Comparison of ENCODE assay signal across 10 cellular contexts in genomic region chr22:40721266-40721665, GRCh38. TPM values are rescaled to one million over a fixed set of nuclear protein-coding genes. Genes with fewer than 3 reads are reported as not detected.
DNase-seq lines count a peak whose midpoint lies in the region; ATAC-seq, FAIRE-seq and TF ChIP-seq lines count a peak whose summit lies in the region.
"Had no signal": no experiment of that assay in that cellular context is flagged by ENCODE, and none has a peak within 500 bp of the region (broad histone marks: within the 10 kb centered on the region; RNA-seq: fewer than 3 reads in every experiment).

No MANE protein-coding gene starts in this region.

- H2BK120ac ChIP-seq in trophoblast cell (ENCODE audit: insufficient read depth, low read length, poor library complexity): peak overlapping the region; percentile 100

- DNase-seq in HCEC 1CT: peak; percentile 47
- DNase-seq in NCI-H2171 treated with DMSO at 0.1 percent for 48 hours (lab: John Stamatoyannopoulos, UW): peak; percentile 94
- peak; percentile 17 for DNase-seq in bronchial epithelial cell (ENCODE audit: low read depth)
- no peak for DNase-seq in trophoblast cell
- DNase-seq in mucosa of descending colon: no peak
- no peak for DNase-seq in frontal cortex (ENCODE audit: low spot score in 2 of 2)
- DNase-seq in DMS79 (lab: John Stamatoyannopoulos, UW): no peak

- H3K9me3 ChIP-seq in trophoblast cell (ENCODE audit: insufficient read depth, low read depth, low read length) (no peaks in the 10 kb centered on the region), mucosa of descending colon (no peaks in the 10 kb centered on the region)

- H3K14ac ChIP-seq in trophoblast cell (ENCODE audit: low read length): no peak overlapping the region

- H3K36me3 ChIP-seq in bronchial epithelial cell (ENCODE audit: control insufficient read depth, insufficient read depth, low read length): no peaks in the 10 kb centered on the region
- H3K36me3 ChIP-seq in trophoblast cell (ENCODE audit: control insufficient read depth in 1 of 2, insufficient read depth in 2 of 2, low read length in 2 of 2): no peaks in the 10 kb centered on the region
- no peaks in the 10 kb centered on the region for H3K36me3 ChIP-seq in mucosa of descending colon (ENCODE audit: low read depth)

- peak overlapping the region; percentile 99 for H2BK12ac ChIP-seq in trophoblast cell (ENCODE audit: low read length)

- no CpG with 5 or more reads among the region's 6 CpGs for WGBS in trophoblast cell (ENCODE audit: extremely low coverage, insufficient coverage, insufficient read length)

- no peak for ATAC-seq in mucosa of descending colon
- ATAC-seq in HG03442 (IDR thresholded peaks at IDR 0.05; ENCODE audit: unreplicated experiment): no peak

- intact Hi-C loops in mucosa of descending colon (cut with DNase I, micrococcal nuclease): no loop called here

- peaks cover 51% of the 10 kb centered on the region for H3K79me1 ChIP-seq in trophoblast cell (ENCODE audit: low read length)

- H3K23ac ChIP-seq in trophoblast cell (ENCODE audit: low read length): no peak overlapping the region

- H3K27me3 ChIP-seq in bronchial epithelial cell (ENCODE audit: control insufficient read depth, insufficient read depth, low read length) (peaks cover 14% of the 10 kb centered on the region), trophoblast cell (ENCODE audit: insufficient read depth, low read length) (no peaks in the 10 kb centered on the region)

- H3K4me3 ChIP-seq in bronchial epithelial cell (ENCODE audit: low read depth, low read length): no peak overlapping the region
- no peak overlapping the region for H3K4me3 ChIP-seq in trophoblast cell (ENCODE audit: low read depth, low read length)
- no peak overlapping the region for H3K4me3 ChIP-seq in mucosa of descending colon

- peak overlapping the region; percentile 99 for H3K27ac ChIP-seq in trophoblast cell (ENCODE audit: low read depth, low read length)

- H3K4me2 ChIP-seq in trophoblast cell (ENCODE audit: low read length): no peak overlapping the region

- FAIRE-seq in bronchial epithelial cell (lab: Jason Lieb, UNC) (no peak), frontal cortex (lab: Jason Lieb, UNC) (no peak)
- FAIRE-seq: endothelial cell of umbilical vein had no signal

- H4K12ac ChIP-seq in trophoblast cell (ENCODE audit: low read depth, low read length): peak overlapping the region; percentile 45

- no peak overlapping the region for H3K18ac ChIP-seq in trophoblast cell (ENCODE audit: low read length)

- TF ChIP-seq CTCF in bronchial epithelial cell (IDR thresholded peaks at IDR 0.05; ENCODE audit: insufficient read depth, low read length, severe bottlenecking) (no peak), mucosa of descending colon (IDR thresholded peaks at IDR 0.05) (no peak)

- H4K91ac ChIP-seq in trophoblast cell (ENCODE audit: low read depth, low read length): peak overlapping the region; percentile 94

- H4K8ac ChIP-seq in trophoblast cell (ENCODE audit: low read depth, low read length): no peak overlapping the region

- peak overlapping the region; percentile 46 for H2AFZ ChIP-seq in trophoblast cell (ENCODE audit: insufficient read depth, low read length, poor library complexity)

- H3K4me1 ChIP-seq in trophoblast cell (ENCODE audit: control insufficient read depth in 1 of 2, insufficient read depth in 2 of 2, low read length in 2 of 2) (peaks cover 16 to 28% of the 10 kb centered on the region in 2 experiments), mucosa of descending colon (ENCODE audit: low read depth) (no peaks in the 10 kb centered on the region)

- H3K4ac ChIP-seq in trophoblast cell (ENCODE audit: low read depth, low read length): no peak overlapping the region

- peaks cover 4% of the 10 kb centered on the region for H3K79me2 ChIP-seq in trophoblast cell (ENCODE audit: control insufficient read depth, insufficient read depth, low read length, poor library complexity)

- H2AK5ac ChIP-seq in trophoblast cell (ENCODE audit: low read length): no peak overlapping the region

- H2BK5ac ChIP-seq in trophoblast cell (ENCODE audit: low read depth, low read length, poor library complexity): peak overlapping the region; percentile 98

- H3K9ac ChIP-seq in trophoblast cell (ENCODE audit: low read length): no peak overlapping the region

RNA-seq across cellular contexts. Expression of gene MCHR1, which starts 42.0 kb away (rescaled TPM):
- total RNA-seq in bronchial epithelial cell (not detected in 2 replicates), mucosa of descending colon (under 1 TPM in 1 of 3 donors, not detected in 2; 0.41 TPM), frontal cortex (1.2 TPM)
- polyA plus RNA-seq in trophoblast cell (2013): 28.8 and 36.5 TPM in 2 replicates
- total RNA-seq: activated CD8-positive, alpha-beta memory T cell treated with anti-CD3 and anti-CD28 coated beads for 36 hours; endothelial cell of umbilical vein had no signal
- polyA plus RNA-seq: endothelial cell of umbilical vein had no signal

Comparison
In these comparisons a context has a peak if more than half of its experiments do, and no peak if none do; other contexts are left out.
1. DNase-seq: peak in HCEC 1CT (single experiment), NCI-H2171 treated with DMSO at 0.1 percent for 48 hours (single experiment) and bronchial epithelial cell (single experiment); none in trophoblast cell (0 of 2), mucosa of descending colon (0 of 3), frontal cortex (0 of 2) and DMS79 (single experiment).